Comparison of ENCODE assay signal across 12 cellular contexts in the genomic region with DNA sequence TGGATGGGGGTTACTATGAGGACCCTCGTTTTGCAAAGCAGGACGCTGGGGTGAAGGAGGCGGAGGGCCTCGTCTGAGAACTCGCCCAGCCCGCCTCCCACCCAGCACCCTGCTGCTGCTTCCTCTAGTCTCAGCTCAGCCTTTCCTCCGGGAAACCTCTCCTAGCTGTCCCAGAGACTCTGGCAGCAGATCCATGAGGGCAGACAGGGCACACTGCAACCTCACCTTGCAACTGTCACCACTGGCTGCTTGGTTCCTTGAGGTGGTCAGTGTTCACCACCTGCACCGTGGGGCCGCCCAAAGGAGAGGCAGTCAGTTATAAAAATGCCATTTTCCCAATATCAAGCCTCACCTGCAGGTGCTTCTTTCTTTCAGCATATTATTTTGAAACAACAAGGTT. TPM values are rescaled to one million over a fixed set of nuclear protein-coding genes. Genes with fewer than 3 reads are reported as not detected.
DNase-seq lines count a peak whose midpoint lies in the region; ATAC-seq and TF ChIP-seq lines count a peak whose summit lies in the region.
"Had no signal": no experiment of that assay in that cellular context is flagged by ENCODE, and none has a peak within 500 bp of the region (broad histone marks: within the 10 kb centered on the region; RNA-seq: fewer than 3 reads in every experiment).

No MANE protein-coding gene starts in this region.

- in situ Hi-C loops in transverse colon (cut with MboI; ENCODE audit: low pct_ligation_motif_present in 1 of 4, low pct_unique_long_range_greater_than_20kb in 1 of 4, low sequenced_read_pairs in 3 of 4): no loop called here

- intact Hi-C loops in transverse colon (cut with DNase I; ENCODE audit: low total_unique reads): no loop called here

- WGBS in transverse colon (ENCODE audit: low coverage in 1 of 2), 2 donors: 70% methylated on average over 9 of the region's 9 CpGs; no CpG with 5 or more reads in 1 of the 2 donors

- TF ChIP-seq POLR2A in transverse colon (IDR thresholded peaks at IDR 0.05): no peak

- H3K9me3 ChIP-seq in HUES48 (ENCODE audit: control insufficient read depth, insufficient read depth, low read length) (no peaks in the 10 kb centered on the region), transverse colon (no peaks in the 10 kb centered on the region)
- H3K9me3 ChIP-seq: psoas muscle had no signal

- no peak overlapping the region for H3K9ac ChIP-seq in HUES48 (ENCODE audit: low read depth, low read length)

- H3K4me1 ChIP-seq in HUES48 (ENCODE audit: control insufficient read depth, insufficient read depth, low read length) (peaks cover 33% of the 10 kb centered on the region), transverse colon (no peaks in the 10 kb centered on the region)
- H3K4me1 ChIP-seq: psoas muscle had no signal

- TF ChIP-seq CTCF in transverse colon (IDR thresholded peaks at IDR 0.05): no peak

- H3K27ac ChIP-seq in HUES48 (ENCODE audit: low read depth, low read length) (peak overlapping the region; percentile 23), transverse colon (no peak overlapping the region)
- H3K27ac ChIP-seq: PC-9, psoas muscle had no signal

- H3K27me3 ChIP-seq in HUES48 (ENCODE audit: control insufficient read depth, insufficient read depth, low read length) (no peaks in the 10 kb centered on the region), transverse colon (no peaks in the 10 kb centered on the region)

- H3K4me3 ChIP-seq in HUES48 (ENCODE audit: low read depth, low read length): no peak overlapping the region
- no peak overlapping the region for H3K4me3 ChIP-seq in transverse colon
- H3K4me3 ChIP-seq: PC-9, psoas muscle had no signal

- no peak for DNase-seq in NCI-H446 (lab: John Stamatoyannopoulos, UW)
- DNase-seq in hippocampal formation (lab: John Stamatoyannopoulos, UW): no peak
- no peak for DNase-seq in transverse colon
- no peak for DNase-seq in activated CD4-positive, alpha-beta T cell treated with anti-CD3 and anti-CD28 coated beads for 48 hours
- DNase-seq: PC-9; psoas muscle; stimulated activated naive CD4-positive, alpha-beta T cell; T-helper 17 cell had no signal

- TF ChIP-seq EP300 in transverse colon (IDR thresholded peaks at IDR 0.05; ENCODE audit: low read depth): no peak

- H3K36me3 ChIP-seq in HUES48 (ENCODE audit: control insufficient read depth, insufficient read depth, low read length) (no peaks in the 10 kb centered on the region), transverse colon (no peaks in the 10 kb centered on the region)

- ATAC-seq in GM18499 (IDR thresholded peaks at IDR 0.05; ENCODE audit: insufficient read depth, unreplicated experiment) (peak; percentile 2), GM19455 (IDR thresholded peaks at IDR 0.05; ENCODE audit: unreplicated experiment) (peak; percentile 8), HG02884 (IDR thresholded peaks at IDR 0.05; ENCODE audit: unreplicated experiment) (peak; percentile 1)
- ATAC-seq: psoas muscle, T-helper 17 cell had no signal

RNA-seq across cellular contexts. Expression of gene PARD6G, which starts 45.6 kb away (rescaled TPM):
- total RNA-seq in transverse colon: 1 to 10 TPM in 2 of 4 donors, under 1 TPM in 2; 0.40 to 3.3 (median 1.3) TPM
